19 cellular contexts compared by ENCODE assay signal in genomic region chr2:29459445-29460179, GRCh38.
DNase-seq lines count a peak whose midpoint lies in the region; ATAC-seq and TF ChIP-seq lines count a peak whose summit lies in the region.
"Had no signal": no experiment of that assay in that cellular context is flagged by ENCODE, and none has a peak within 500 bp of the region (broad histone marks: within the 10 kb centered on the region; RNA-seq: fewer than 3 reads in every experiment).

No MANE protein-coding gene starts in this region.

- ATAC-seq in HG03175 (IDR thresholded peaks at IDR 0.05; ENCODE audit: unreplicated experiment) (no peak), GM21447 (IDR thresholded peaks at IDR 0.05; ENCODE audit: unreplicated experiment) (no peak), Right ventricle myocardium superior (ENCODE audit: poor library complexity) (no peak)
- ATAC-seq: activated CD4-positive, CD25-positive, alpha-beta regulatory T cell treated with anti-CD3 and anti-CD28 coated beads, Interleukin-2, amount 50 U/mL, for 24 hours; esophagus mucosa had no signal

- no peak overlapping the region for H2AFZ ChIP-seq in neural progenitor cell (replicated peaks)

- H3K27me3 Mint-ChIP-seq in neural progenitor cell (ENCODE audit: insufficient read depth, low read depth): no peaks in the 10 kb centered on the region

- H3K4me1 Mint-ChIP-seq in neural progenitor cell: peaks cover 18% of the 10 kb centered on the region
- H3K4me1 Mint-ChIP-seq: activated naive CD4-positive, alpha-beta T cell treated with anti-CD3 and anti-CD28 coated beads, Interleukin-2, amount 50 U/mL, for 24 hours; B cell; memory B cell had no signal

- no peak overlapping the region for H3K9ac ChIP-seq in neural progenitor cell

- no peaks in the 10 kb centered on the region for H3K36me3 ChIP-seq in neural progenitor cell
- H3K36me3 ChIP-seq: sigmoid colon had no signal

- H3K4me3 Mint-ChIP-seq in neural progenitor cell: no peak overlapping the region
- H3K4me3 Mint-ChIP-seq: activated naive CD4-positive, alpha-beta T cell treated with anti-CD3 and anti-CD28 coated beads, Interleukin-2, amount 50 U/mL, for 24 hours; B cell; memory B cell had no signal

- no peaks in the 10 kb centered on the region for H3K9me3 ChIP-seq in neural progenitor cell (ENCODE audit: low read depth)
- H3K9me3 ChIP-seq: sigmoid colon had no signal

- H3K27me3 ChIP-seq in neural progenitor cell: no peaks in the 10 kb centered on the region
- H3K27me3 ChIP-seq: sigmoid colon had no signal

- peaks cover 9% of the 10 kb centered on the region for H3K4me1 ChIP-seq in neural progenitor cell

- no peak overlapping the region for H3K27ac ChIP-seq in neural progenitor cell
- H3K27ac ChIP-seq: coronary artery, HL-60, sigmoid colon had no signal

- no peak for TF ChIP-seq CTCF in epithelial cell of esophagus (IDR thresholded peaks at IDR 0.05; ENCODE audit: insufficient read depth, low read depth, low read length, missing control alignments)
- no peak for TF ChIP-seq CTCF in neural progenitor cell (IDR thresholded peaks at IDR 0.05)

- H3K27ac Mint-ChIP-seq in neural progenitor cell: peak overlapping the region; percentile 55
- H3K27ac Mint-ChIP-seq: activated naive CD4-positive, alpha-beta T cell treated with anti-CD3 and anti-CD28 coated beads, Interleukin-2, amount 50 U/mL, for 24 hours; B cell; memory B cell had no signal

- no peak overlapping the region for H3K4me2 ChIP-seq in neural progenitor cell

- H3F3A ChIP-seq in neural progenitor cell (ENCODE audit: low read depth): no peaks in the 10 kb centered on the region

- peak; percentile 19 for DNase-seq in COLO829 (ENCODE audit: low spot score)
- DNase-seq in RPMI7951 (ENCODE audit: low read depth): peak; percentile 69
- DNase-seq in epithelial cell of esophagus (ENCODE audit: low read depth): peak; percentile 68
- DNase-seq in neural progenitor cell (ENCODE audit: low spot score): no peak
- no peak for DNase-seq in Right ventricle myocardium superior
- no peak for DNase-seq in stimulated activated CD8-positive, alpha-beta memory T cell treated with anti-CD3 and anti-CD28 coated beads, Interleukin-4, amount 100 ng/mL, for 48 hours
- DNase-seq: NCI-H2029 treated with DMSO at 0.1 percent for 48 hours; NCI-H69; sigmoid colon; stimulated activated naive CD4-positive, alpha-beta T cell had no signal

- intact Hi-C loops in Right ventricle myocardium superior (cut with DNase I): no loop called here

- no peak overlapping the region for H3K4me3 ChIP-seq in epithelial cell of esophagus (ENCODE audit: low read length)
- H3K4me3 ChIP-seq in neural progenitor cell: no peak overlapping the region
- H3K4me3 ChIP-seq: coronary artery, sigmoid colon had no signal

- no peaks in the 10 kb centered on the region for H3K36me3 Mint-ChIP-seq in neural progenitor cell
- H3K36me3 Mint-ChIP-seq: activated naive CD4-positive, alpha-beta T cell treated with anti-CD3 and anti-CD28 coated beads, Interleukin-2, amount 50 U/mL, for 24 hours; memory B cell had no signal

- no peaks in the 10 kb centered on the region for H3K79me2 ChIP-seq in neural progenitor cell (ENCODE audit: low read depth)

- H3K9me3 Mint-ChIP-seq in neural progenitor cell: no peaks in the 10 kb centered on the region
- H3K9me3 Mint-ChIP-seq: activated naive CD4-positive, alpha-beta T cell treated with anti-CD3 and anti-CD28 coated beads, Interleukin-2, amount 50 U/mL, for 24 hours had no signal

- H4K20me1 ChIP-seq in neural progenitor cell (ENCODE audit: low read depth): no peaks in the 10 kb centered on the region

Comparison
In these comparisons a context has a peak if more than half of its experiments do, and no peak if none do; other contexts are left out.
1. DNase-seq: peak in COLO829 (single experiment), RPMI7951 (single experiment) and epithelial cell of esophagus (single experiment); none in neural progenitor cell (single experiment), Right ventricle myocardium superior (single experiment) and stimulated activated CD8-positive, alpha-beta memory T cell treated with anti-CD3 and anti-CD28 coated beads, Interleukin-4, amount 100 ng/mL, for 48 hours (single experiment).